Comparison of ENCODE assay signal across 19 cellular contexts in the genomic region with DNA sequence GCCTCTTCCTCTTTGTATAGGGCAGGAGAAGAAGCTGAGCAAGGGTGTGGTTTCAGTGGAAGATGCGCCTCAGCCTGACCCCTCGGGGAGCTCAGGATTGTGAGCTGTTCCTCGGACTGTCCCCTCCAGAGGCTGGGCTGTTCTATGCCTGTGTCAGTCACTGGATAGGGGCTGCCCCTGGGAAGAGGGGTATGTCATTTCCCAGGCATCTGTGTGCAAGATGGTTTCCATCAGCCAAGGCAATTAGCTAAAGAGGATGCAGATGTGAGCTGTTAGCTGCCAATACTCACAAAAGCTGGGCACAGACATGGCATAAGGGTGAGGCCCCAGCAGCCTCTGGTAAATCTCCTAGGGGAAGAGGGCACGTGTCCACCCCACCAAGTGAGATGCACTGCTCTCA. TPM values are rescaled to one million over a fixed set of nuclear protein-coding genes. Genes with fewer than 3 reads are reported as not detected.
DNase-seq lines count a peak whose midpoint lies in the region; TF ChIP-seq lines count a peak whose summit lies in the region.
"Had no signal": no experiment of that assay in that cellular context is flagged by ENCODE, and none has a peak within 500 bp of the region (broad histone marks: within the 10 kb centered on the region; RNA-seq: fewer than 3 reads in every experiment).

No MANE protein-coding gene starts in this region.

- H2BK5ac ChIP-seq in neuronal stem cell (ENCODE audit: low read length): no peak overlapping the region

- H2BK120ac ChIP-seq in neuronal stem cell (ENCODE audit: low read depth, low read length): no peak overlapping the region

- H3K27ac ChIP-seq in neuronal stem cell (replicated peaks; ENCODE audit: low read length): no peak overlapping the region
- H3K27ac ChIP-seq: ovary, thoracic aorta had no signal

- no peak for TF ChIP-seq CTCF in HFF-Myc (IDR thresholded peaks at IDR 0.05; ENCODE audit: low read depth, low read length, missing control alignments)

- no peak overlapping the region for H3K4me2 ChIP-seq in neuronal stem cell (ENCODE audit: insufficient read depth, low read length, poor library complexity, severe bottlenecking)
- H3K4me2 ChIP-seq: GM23338 had no signal

- no peak overlapping the region for H4K91ac ChIP-seq in neuronal stem cell (ENCODE audit: low read depth, low read length, poor library complexity)

- peak overlapping the region; percentile 72 for H3K18ac ChIP-seq in neuronal stem cell (ENCODE audit: low read length)

- H3K14ac ChIP-seq in neuronal stem cell (ENCODE audit: low read length): no peak overlapping the region

- no peaks in the 10 kb centered on the region for H3K27me3 Mint-ChIP-seq in activated T-cell treated with anti-CD3 and anti-CD28 coated beads, Interleukin-2, amount 50 U/mL, for 24 hours
- H3K27me3 Mint-ChIP-seq: naive thymus-derived CD8-positive, alpha-beta T cell had no signal

- WGBS in neuronal stem cell (ENCODE audit: extremely low coverage in 2 of 2, insufficient read length in 2 of 2, insufficient replicate concordance in 1 of 2), 2 donors: no CpG with 5 or more reads among the region's 4 CpGs

- H3K4me3 Mint-ChIP-seq in activated T-cell treated with anti-CD3 and anti-CD28 coated beads, Interleukin-2, amount 50 U/mL, for 24 hours: no peak overlapping the region
- H3K4me3 Mint-ChIP-seq: activated T-helper 1 cell treated with anti-CD3 and anti-CD28 coated beads, Interleukin-12 subunit alpha, Interleukin-12 subunit beta, Interleukin-2, Interleukin-4 antibody, amounts not matched to agents 30 ng/mL and 10 ng/mL and 1 ng/mL, durations not matched to agents 14 hours and 24 hours and 36 hours; brain; GM23338; naive thymus-derived CD8-positive, alpha-beta T cell had no signal

- no peaks in the 10 kb centered on the region for H3K79me1 ChIP-seq in neuronal stem cell (ENCODE audit: low read depth, low read length)

- H3K4me1 Mint-ChIP-seq in activated T-cell treated with anti-CD3 and anti-CD28 coated beads, Interleukin-2, amount 50 U/mL, for 24 hours (ENCODE audit: low read depth): peaks cover 8% of the 10 kb centered on the region

- H3K9me3 ChIP-seq in adipocyte (ENCODE audit: control insufficient read depth, low read length) (no peaks in the 10 kb centered on the region), neuronal stem cell (replicated peaks in 1 of 2; ENCODE audit: control insufficient read depth in 2 of 2, insufficient read depth in 1 of 2, low read depth in 1 of 2, low read length in 2 of 2) (peaks cover 0 to 2% of the 10 kb centered on the region in 2 donors)
- H3K9me3 ChIP-seq: ovary, thoracic aorta had no signal

- no peak overlapping the region for H3K4ac ChIP-seq in neuronal stem cell (ENCODE audit: low read length)

- H3K27me3 ChIP-seq in adipocyte (replicated peaks; ENCODE audit: control insufficient read depth, insufficient read depth, low read length): no peaks in the 10 kb centered on the region
- H3K27me3 ChIP-seq in neuronal stem cell (ENCODE audit: control insufficient read depth in 3 of 3, insufficient read depth in 3 of 3, low read depth in 1 of 3, low read length in 3 of 3): no peaks in the 10 kb centered on the region
- H3K27me3 ChIP-seq: ovary had no signal

- DNase-seq in activated T-cell treated with anti-CD3 and anti-CD28 coated beads, Interleukin-2, amount 50 U/mL, for 24 hours: no peak
- no peak for DNase-seq in activated T-cell treated with anti-CD3 and anti-CD28 coated beads, Interleukin-2, amount 50 U/mL, for 48 hours
- DNase-seq in HFF-Myc (ENCODE audit: extremely low read depth, low read depth) (peak; percentile 70), adipocyte (ENCODE audit: low read depth) (peak; percentile 76), neuronal stem cell (ENCODE audit: low spot score) (no peak), Ammon's horn (ENCODE audit: low spot score) (no peak), NCI-H2029 (lab: John Stamatoyannopoulos, UW) (no peak), NCI-H1092 (lab: John Stamatoyannopoulos, UW) (no peak)
- DNase-seq: ACHN; activated CD4-positive, CD25-positive, alpha-beta regulatory T cell; COR-L47; naive thymus-derived CD8-positive, alpha-beta T cell; NCI-H1105; NCI-H226; ovary had no signal

- no peak overlapping the region for H2BK15ac ChIP-seq in neuronal stem cell (ENCODE audit: low read length)

- no peak overlapping the region for H2AK5ac ChIP-seq in neuronal stem cell (ENCODE audit: low read depth, low read length)

- no peak overlapping the region for H3K4me3 ChIP-seq in HFF-Myc (replicated peaks; ENCODE audit: low read depth, low read length)
- H3K4me3 ChIP-seq in adipocyte (ENCODE audit: low read length): no peak overlapping the region
- no peak overlapping the region for H3K4me3 ChIP-seq in neuronal stem cell (ENCODE audit: low read length in 2 of 2)
- H3K4me3 ChIP-seq: GM23338, ovary, thoracic aorta had no signal

- no peaks in the 10 kb centered on the region for H3K9me3 Mint-ChIP-seq in activated T-cell treated with anti-CD3 and anti-CD28 coated beads, Interleukin-2, amount 50 U/mL, for 24 hours
- H3K9me3 Mint-ChIP-seq: activated T-helper 1 cell treated with anti-CD3 and anti-CD28 coated beads, Interleukin-12 subunit alpha, Interleukin-12 subunit beta, Interleukin-2, Interleukin-4 antibody, amounts not matched to agents 30 ng/mL and 10 ng/mL and 1 ng/mL, durations not matched to agents 14 hours and 24 hours and 36 hours; GM23338; naive thymus-derived CD8-positive, alpha-beta T cell had no signal

- no peak overlapping the region for H3K23ac ChIP-seq in neuronal stem cell (ENCODE audit: low read depth, low read length, poor library complexity)

- no peak overlapping the region for H3K9ac ChIP-seq in adipocyte (ENCODE audit: low read length)
- H3K9ac ChIP-seq in neuronal stem cell (ENCODE audit: low read depth, low read length, poor library complexity): peak overlapping the region; percentile 38

- peaks cover 83% of the 10 kb centered on the region for H3K36me3 Mint-ChIP-seq in activated T-cell treated with anti-CD3 and anti-CD28 coated beads, Interleukin-2, amount 50 U/mL, for 24 hours (ENCODE audit: low read depth)
- H3K36me3 Mint-ChIP-seq: brain had no signal

- H4K8ac ChIP-seq in neuronal stem cell (ENCODE audit: low read depth, low read length): no peak overlapping the region

- H3K4me1 ChIP-seq in adipocyte (ENCODE audit: control insufficient read depth, insufficient read depth, low read length) (peaks cover 7% of the 10 kb centered on the region), neuronal stem cell (ENCODE audit: control insufficient read depth in 2 of 2, insufficient read depth in 1 of 2, low read depth in 1 of 2, low read length in 2 of 2) (peaks cover 0 to 9% of the 10 kb centered on the region in 2 donors)

- no peaks in the 10 kb centered on the region for H3K36me3 ChIP-seq in adipocyte (ENCODE audit: control insufficient read depth, insufficient read depth, low read length, severe bottlenecking)
- no peaks in the 10 kb centered on the region for H3K36me3 ChIP-seq in neuronal stem cell (replicated peaks in 1 of 2; ENCODE audit: control insufficient read depth in 2 of 2, insufficient read depth in 2 of 2, low read length in 2 of 2)
- H3K36me3 ChIP-seq: ovary, thoracic aorta had no signal

- no peak overlapping the region for H2BK12ac ChIP-seq in neuronal stem cell (ENCODE audit: low read length)

- peak overlapping the region; percentile 55 for H3K27ac Mint-ChIP-seq in activated T-cell treated with anti-CD3 and anti-CD28 coated beads, Interleukin-2, amount 50 U/mL, for 24 hours
- H3K27ac Mint-ChIP-seq: activated T-helper 1 cell treated with anti-CD3 and anti-CD28 coated beads, Interleukin-12 subunit alpha, Interleukin-12 subunit beta, Interleukin-2, Interleukin-4 antibody, amounts not matched to agents 30 ng/mL and 10 ng/mL and 1 ng/mL, durations not matched to agents 14 hours and 24 hours and 36 hours; brain had no signal

- H2AFZ ChIP-seq in neuronal stem cell (ENCODE audit: low read length): peak overlapping the region; percentile 36
- H2AFZ ChIP-seq: GM23338 had no signal

RNA-seq across cellular contexts. Expression of a gene that starts 34.0 kb away (rescaled TPM):
- polyA plus RNA-seq in neuronal stem cell (2013, experiment 1 of 2): 1.4 TPM
- polyA plus RNA-seq in neuronal stem cell (2013, experiment 2 of 2): 1.4 TPM

RNA-seq across cellular contexts. Expression of a gene that starts 56.3 kb away (rescaled TPM):
- 222 TPM for polyA plus RNA-seq in neuronal stem cell (2013, experiment 1 of 2)
- polyA plus RNA-seq in neuronal stem cell (2013, experiment 2 of 2): 222 TPM

Comparison
In these comparisons a context has a peak if more than half of its experiments do, and no peak if none do; other contexts are left out.
1. DNase-seq: peak in HFF-Myc (single experiment) and adipocyte (single experiment); none in activated T-cell treated with anti-CD3 and anti-CD28 coated beads, Interleukin-2, amount 50 U/mL, for 24 hours (single experiment), activated T-cell treated with anti-CD3 and anti-CD28 coated beads, Interleukin-2, amount 50 U/mL, for 48 hours (0 of 2), neuronal stem cell (single experiment), Ammon's horn (single experiment), NCI-H2029 (single experiment) and NCI-H1092 (single experiment).